In genomic region chr3:122515020-122515468, GRCh38 we compare ENCODE assay signal across 8 cellular contexts. TPM values are rescaled to one million over a fixed set of nuclear protein-coding genes. Genes with fewer than 3 reads are reported as not detected.
A peak's percentile ranks its signal among the peaks of the same experiment; 100 is the strongest.
DNase-seq lines count a peak whose midpoint lies in the region; ATAC-seq and TF ChIP-seq lines count a peak whose summit lies in the region.

No MANE protein-coding gene starts in this region.

- H3K27me3 ChIP-seq in Peyer's patch, result no peaks in the 10 kb centered on the region
- H3K27me3 ChIP-seq in esophagus (ENCODE audit: control insufficient read depth in 1 of 2, insufficient read depth in 2 of 2, low read length in 2 of 2), result no peaks in the 10 kb centered on the region
- H3K27me3 ChIP-seq in parathyroid adenoma (ENCODE audit: control insufficient read depth, insufficient read depth, low read length), result no peaks in the 10 kb centered on the region

- TF ChIP-seq CTCF in Peyer's patch (IDR thresholded peaks at IDR 0.05) (no peak), parathyroid adenoma (IDR thresholded peaks at IDR 0.05) (no peak)

- 35 to 40% methylated on average over 19 of the region's 19 CpGs for WGBS in esophagus, 2 donors

- H2AFZ ChIP-seq in parathyroid adenoma, result peak overlapping the region; percentile 83

- peaks cover 16% of the 10 kb centered on the region for H3K4me1 ChIP-seq in ES-I3 (ENCODE audit: insufficient read depth, low read length)
- peaks cover 0 to 21% (median 3%) of the 10 kb centered on the region in 4 donors for H3K4me1 ChIP-seq in Peyer's patch
- H3K4me1 ChIP-seq in esophagus (ENCODE audit: control insufficient read depth in 2 of 2, insufficient read depth in 2 of 2, low read length in 1 of 2), result peaks cover 0 to 2% of the 10 kb centered on the region in 2 donors
- H3K4me1 ChIP-seq in parathyroid adenoma, result peaks cover 12% of the 10 kb centered on the region

- ATAC-seq in HG02642 (IDR thresholded peaks at IDR 0.05; ENCODE audit: poor library complexity, unreplicated experiment), result no peak

- no peak for DNase-seq in Peyer's patch
- DNase-seq in NCI-H187 treated with DMSO at 0.1 percent for 48 hours (lab: John Stamatoyannopoulos, UW), result no peak
- no peak for DNase-seq in NOMO-1 (lab: John Stamatoyannopoulos, UW; ENCODE audit: unreplicated experiment in 2 of 2)
- DNase-seq in pons (ENCODE audit: low spot score), result no peak

- peak overlapping the region; percentile 90 to 99 (median 96) for H3K27ac ChIP-seq in Peyer's patch
- peak overlapping the region in 1 of 2 donors; percentile 97 for H3K27ac ChIP-seq in esophagus (ENCODE audit: low read depth in 2 of 2, low read length in 1 of 2)
- peak overlapping the region; percentile 95 for H3K27ac ChIP-seq in parathyroid adenoma

- H3K9ac ChIP-seq in ES-I3 (ENCODE audit: low read depth, low read length) (peak overlapping the region; percentile 92; the same call in 1 of the 2 replicates), parathyroid adenoma (no peak overlapping the region)

- no peak for TF ChIP-seq POLR2A in Peyer's patch (IDR thresholded peaks at IDR 0.05)

- H3K36me3 ChIP-seq in ES-I3 (ENCODE audit: insufficient read depth, low read length), result no peaks in the 10 kb centered on the region
- H3K36me3 ChIP-seq in Peyer's patch, result no peaks in the 10 kb centered on the region
- no peaks in the 10 kb centered on the region for H3K36me3 ChIP-seq in esophagus (ENCODE audit: control insufficient read depth in 2 of 2, insufficient read depth in 2 of 2, low read length in 1 of 2)
- H3K36me3 ChIP-seq in parathyroid adenoma (ENCODE audit: control insufficient read depth, insufficient read depth, low read length), result no peaks in the 10 kb centered on the region

- peaks cover 21% of the 10 kb centered on the region for H3K79me2 ChIP-seq in parathyroid adenoma

- H3K9me3 ChIP-seq in ES-I3 (ENCODE audit: control insufficient read depth, insufficient read depth, low read length) (no peaks in the 10 kb centered on the region), Peyer's patch (no peaks in the 10 kb centered on the region), esophagus (ENCODE audit: control insufficient read depth in 2 of 2, insufficient read depth in 1 of 2, low read depth in 1 of 2, low read length in 1 of 2) (no peaks in the 10 kb centered on the region), parathyroid adenoma (ENCODE audit: control insufficient read depth, low read length) (no peaks in the 10 kb centered on the region)

- H3K4me2 ChIP-seq in parathyroid adenoma (ENCODE audit: low read length), result peak overlapping the region; percentile 52

- H3K4me3 ChIP-seq in Peyer's patch (peak overlapping the region; percentile 59 to 97 (median 82)), esophagus (ENCODE audit: low read depth in 1 of 2, low read length in 2 of 2) (peak overlapping the region; percentile 84 to 86), parathyroid adenoma (ENCODE audit: low read depth, low read length) (peak overlapping the region; percentile 95)

RNA-seq across cellular contexts. Expression of gene KPNA1, which starts 0.3 kb away (rescaled TPM):
- total RNA-seq in Peyer's patch, result 10 to 100 TPM; 27.1 to 62.7 (median 43.9) TPM
- 10 to 100 TPM in 1 of 2 donors, 1 to 10 TPM in 1; 8.5 to 13.9 TPM for polyA plus RNA-seq in esophagus

RNA-seq across cellular contexts. Expression of gene PARP9, which starts 49.1 kb away (rescaled TPM):
- 10 to 100 TPM; 26.4 to 38.8 (median 31.2) TPM for total RNA-seq in Peyer's patch
- polyA plus RNA-seq in esophagus, result 10 to 100 TPM; 17.1 to 20.0 TPM

RNA-seq across cellular contexts. Expression of gene DTX3L, which starts 49.1 kb away (rescaled TPM):
- 10 to 100 TPM; 31.2 to 47.3 (median 33.7) TPM for total RNA-seq in Peyer's patch
- 1 to 10 TPM; 5.9 to 6.4 TPM for polyA plus RNA-seq in esophagus
